26 cellular contexts compared by ENCODE assay signal in genomic region chr2:183195998-183196409, GRCh38.
"Had no signal": no experiment of that assay in that cellular context is flagged by ENCODE, and none has a peak within 500 bp of the region (broad histone marks: within the 10 kb centered on the region; RNA-seq: fewer than 3 reads in every experiment).

No MANE protein-coding gene starts in this region.

- DNase-seq: activated CD4-positive, alpha-beta memory T cell treated with anti-CD3 and anti-CD28 coated beads for 36 hours; activated CD4-positive, alpha-beta T cell treated with anti-CD3 and anti-CD28 coated beads, Interleukin-2, amount 10 ng/mL, durations not matched to agents 24 days and 14 days; activated CD4-positive, CD25-positive, alpha-beta regulatory T cell treated with anti-CD3 and anti-CD28 coated beads, Interleukin-2, amount 50 U/mL, for 72 hours; activated CD8-positive, alpha-beta memory T cell treated with anti-CD3 and anti-CD28 coated beads, Interleukin-2, amount 50 U/mL, for 48 hours; activated effector memory CD4-positive, alpha-beta T cell treated with Interleukin-2 at 50 U/mL for 16 hours; activated naive CD4-positive, alpha-beta T cell treated with Interleukin-2 at 50 U/mL for 16 hours; activated T-cell treated with anti-CD3 and anti-CD28 coated beads, Interleukin-2, amount 50 U/mL, for 48 hours; anterior cingulate cortex; dermis blood vessel endothelial cell; effector CD4-positive, alpha-beta T cell; left cardiac atrium; left ventricle myocardium superior; posterior cingulate gyrus; right cardiac atrium; stimulated activated CD4-positive, alpha-beta T cell treated with anti-CD3 and anti-CD28 coated beads, Interleukin-15, amount 100 ng/mL, for 24 hours; stimulated activated CD4-positive, alpha-beta T cell treated with anti-CD3 and anti-CD28 coated beads, Interleukin-2, amount 100 ng/mL, for 24 hours; stimulated activated naive CD4-positive, alpha-beta T cell treated with Interleukin-2 at 50 U/mL for 16 hours; T-helper 2 cell; testis; transverse colon had no signal

- H3K9me3 Mint-ChIP-seq: activated CD4-positive, alpha-beta memory T cell treated with anti-CD3 and anti-CD28 coated beads for 36 hours; central memory CD8-positive, alpha-beta T cell had no signal

- H3K27me3 ChIP-seq: gastroesophageal sphincter, hepatocyte, testis, transverse colon had no signal

- H2AFZ ChIP-seq: hepatocyte had no signal

- H3K27me3 Mint-ChIP-seq: activated CD4-positive, alpha-beta memory T cell treated with anti-CD3 and anti-CD28 coated beads for 36 hours; activated CD4-positive, alpha-beta T cell treated with anti-CD3 and anti-CD28 coated beads, Interleukin-2, amount 10 ng/mL, durations not matched to agents 24 days and 14 days; activated naive CD8-positive, alpha-beta T cell; central memory CD8-positive, alpha-beta T cell had no signal

- H3K79me2 ChIP-seq: hepatocyte had no signal

- H3K4me2 ChIP-seq: hepatocyte had no signal

- H3K9me3 ChIP-seq: gastroesophageal sphincter, testis had no signal

- H3K4me1 ChIP-seq: gastroesophageal sphincter, testis, transverse colon had no signal

- H3K27ac ChIP-seq: gastroesophageal sphincter, hepatocyte, testis, transverse colon, VCaP had no signal

- H3K4me3 ChIP-seq: gastroesophageal sphincter, hepatocyte, testis, transverse colon had no signal

- H3K27ac Mint-ChIP-seq: activated CD4-positive, alpha-beta memory T cell treated with anti-CD3 and anti-CD28 coated beads for 36 hours; activated CD4-positive, alpha-beta T cell treated with anti-CD3 and anti-CD28 coated beads, Interleukin-2, amount 10 ng/mL, durations not matched to agents 24 days and 14 days; activated naive CD8-positive, alpha-beta T cell; nephron had no signal

- H3K4me1 Mint-ChIP-seq: central memory CD8-positive, alpha-beta T cell; nephron had no signal

- H3K4me3 Mint-ChIP-seq: activated CD4-positive, alpha-beta memory T cell treated with anti-CD3 and anti-CD28 coated beads for 36 hours; activated CD4-positive, alpha-beta T cell treated with anti-CD3 and anti-CD28 coated beads, Interleukin-2, amount 10 ng/mL, durations not matched to agents 24 days and 14 days; activated naive CD8-positive, alpha-beta T cell; central memory CD8-positive, alpha-beta T cell; nephron had no signal

- ATAC-seq: gastroesophageal sphincter, left cardiac atrium, left ventricle myocardium superior, right cardiac atrium had no signal
